8 cellular contexts compared by ENCODE assay signal in genomic region chr7:107563761-107564552, GRCh38. TPM values are rescaled to one million over a fixed set of nuclear protein-coding genes. Genes with fewer than 3 reads are reported as not detected.
DNase-seq lines count a peak whose midpoint lies in the region; ATAC-seq, FAIRE-seq and TF ChIP-seq lines count a peak whose summit lies in the region.

COG5 (minus strand) TSS chr7:107563920; CDS start chr7:107563896, 24 bp downstream.
DUS4L (plus strand) TSS chr7:107563971; CDS start chr7:107567071, 3,100 bp downstream.

- H3K27me3 ChIP-seq in adrenal gland: no peaks in the 10 kb centered on the region
- H3K27me3 ChIP-seq in heart right ventricle: no peaks in the 10 kb centered on the region
- H3K27me3 ChIP-seq in upper lobe of right lung: no peaks in the 10 kb centered on the region

- peak; percentile 92 for FAIRE-seq in GM12891 (lab: Jason Lieb, UNC)

- 0 to 1% (median 0%) methylated on average over 9 to 55 of the region's 55 CpGs for WGBS in adrenal gland, 4 donors
- 0 to 1% methylated on average over 55 of the region's 55 CpGs for WGBS in heart right ventricle, 2 donors

- ATAC-seq in HG02610 (IDR thresholded peaks at IDR 0.05; ENCODE audit: unreplicated experiment) (peak; percentile 90), heart right ventricle (peak; percentile 94 to 98 (median 96)), upper lobe of right lung (peak; percentile 96)

- peak within 1 kb of the TSS; percentile 84 to 98 (median 88) for H3K4me3 ChIP-seq in adrenal gland
- H3K4me3 ChIP-seq in heart right ventricle: peak within 1 kb of the TSS; percentile 68 to 99 (median 87)
- peak within 1 kb of the TSS; percentile 85 for H3K4me3 ChIP-seq in upper lobe of right lung

- no peaks in the 10 kb centered on the region for H3K9me3 Mint-ChIP-seq in progenitor cell of endocrine pancreas (ENCODE audit: low read depth)

- no peaks in the 10 kb centered on the region for H3K27me3 Mint-ChIP-seq in progenitor cell of endocrine pancreas

- H3K27ac ChIP-seq in adrenal gland (peak within 1 kb of the TSS; percentile 45 to 95 (median 94)), heart right ventricle (peak within 1 kb of the TSS; percentile 88 to 98 (median 94)), upper lobe of right lung (peak within 1 kb of the TSS; percentile 92)

- H3K4me3 Mint-ChIP-seq in progenitor cell of endocrine pancreas (ENCODE audit: low read depth): peak within 1 kb of the TSS; percentile 82

- H3K36me3 Mint-ChIP-seq in progenitor cell of endocrine pancreas (ENCODE audit: insufficient read depth): no peaks in the 10 kb centered on the region

- peaks cover 37% of the 10 kb centered on the region for H3K4me1 Mint-ChIP-seq in progenitor cell of endocrine pancreas (ENCODE audit: low read depth)

- no peaks in the 10 kb centered on the region for H3K9me3 ChIP-seq in adrenal gland (replicated peaks in 1 of 3)
- no peaks in the 10 kb centered on the region for H3K9me3 ChIP-seq in heart right ventricle
- H3K9me3 ChIP-seq in upper lobe of right lung: no peaks in the 10 kb centered on the region

- TF ChIP-seq CTCF in adrenal gland (IDR thresholded peaks at IDR 0.05) (no peak), heart right ventricle (IDR thresholded peaks at IDR 0.05) (peak in 1 of 9 donors; percentile 3), progenitor cell of endocrine pancreas (IDR thresholded peaks at IDR 0.05; ENCODE audit: unreplicated experiment) (no peak), upper lobe of right lung (IDR thresholded peaks at IDR 0.05) (no peak)

- H3K27ac Mint-ChIP-seq in progenitor cell of endocrine pancreas: peak within 1 kb of the TSS; percentile 92

- intact Hi-C loops in adrenal gland (cut with DNase I) (no loop called here), heart right ventricle (cut with DNase I) (loop anchor here in 3 of 10 donors (2.0 to 5.0 kb wide), 3 partner anchors 15 to 92 kb away; partner anchors contain the start of gene GPR22 (in 1 of the 3)), upper lobe of right lung (cut with DNase I) (no loop called here)

- no peaks in the 10 kb centered on the region for H3K36me3 ChIP-seq in adrenal gland (replicated peaks in 1 of 2)
- H3K36me3 ChIP-seq in heart right ventricle: peaks cover 0 to 7% (median 0%) of the 10 kb centered on the region in 9 donors
- no peaks in the 10 kb centered on the region for H3K36me3 ChIP-seq in upper lobe of right lung

- peaks cover 0 to 37% of the 10 kb centered on the region in 2 donors for H3K4me1 ChIP-seq in adrenal gland (replicated peaks in 1 of 2)
- peaks cover 0 to 57% (median 49%) of the 10 kb centered on the region in 9 donors for H3K4me1 ChIP-seq in heart right ventricle
- H3K4me1 ChIP-seq in upper lobe of right lung: peaks cover 38% of the 10 kb centered on the region

- TF ChIP-seq POLR2A in GM12891 (IDR thresholded peaks at IDR 0.05; ENCODE audit: low read depth, low read length) (peak; percentile 90), adrenal gland (IDR thresholded peaks at IDR 0.05) (peak; percentile 46 to 74)

- DNase-seq in GM12891 (ENCODE audit: insufficient read length, low spot score) (peak; percentile 77), NCI-H1092 (lab: John Stamatoyannopoulos, UW) (peak; percentile 83), T-helper 1 cell (peak; percentile 61 to 85 (median 81)), adrenal gland (peak; percentile 79 to 91 (median 83)), heart right ventricle (peak; percentile 85 to 86), progenitor cell of endocrine pancreas (ENCODE audit: low spot score, unreplicated experiment) (peak; percentile 68), upper lobe of right lung (peak; percentile 92)

TF ChIP-seq in GM12891, 5 proteins besides CTCF, POLR2A, EP300 and RAD21:
- no peak for TF ChIP-seq PAX5 (IDR thresholded peaks at IDR 0.05; ENCODE audit: insufficient read depth, low read length, severe bottlenecking)
- TF ChIP-seq TAF1 (IDR thresholded peaks at IDR 0.05; ENCODE audit: low read depth, low read length): peak; percentile 79; the same call in 1 of the 2 replicates
- TF ChIP-seq POLR2AphosphoS5 (IDR thresholded peaks at IDR 0.05; ENCODE audit: low read depth, low read length): peak; percentile 74
- no peak for TF ChIP-seq SPI1 (IDR thresholded peaks at IDR 0.05; ENCODE audit: low read depth, low read length)
- peak; percentile 66 for TF ChIP-seq POU2F2 (IDR thresholded peaks at IDR 0.05; ENCODE audit: low read depth, low read length)
TF ChIP-seq in GM12891: peak in this region for 3.

RNA-seq across cellular contexts. Expression of gene COG5, which starts in this region (rescaled TPM):
- polyA plus RNA-seq in GM12891 (2012; ENCODE audit: low read depth, missing spikeins): 8.4 TPM
- total RNA-seq in adrenal gland (10 to 100 TPM; 12.3 to 43.8 (median 32.8) TPM), heart right ventricle (10 to 100 TPM; 44.2 to 65.8 (median 53.0) TPM), progenitor cell of endocrine pancreas (49.0 and 49.5 TPM in 2 replicates), upper lobe of right lung (39.6 TPM)
- polyA plus RNA-seq in adrenal gland (10 to 100 TPM in 1 of 3 donors, 1 to 10 TPM in 2; 4.4 to 38.9 (median 5.8) TPM), heart right ventricle (10 to 100 TPM in 1 of 2 donors, 1 to 10 TPM in 1; 8.4 to 14.7 TPM)

RNA-seq across cellular contexts. Expression of gene DUS4L, which starts in this region (rescaled TPM):
- polyA plus RNA-seq in GM12891 (2012; ENCODE audit: low read depth, missing spikeins): 6.6 TPM
- 10 to 100 TPM in 1 of 8 donors, 1 to 10 TPM in 7; 4.3 to 11.8 (median 6.8) TPM for total RNA-seq in adrenal gland
- polyA plus RNA-seq in adrenal gland: 10 to 100 TPM in 1 of 3 donors, 1 to 10 TPM in 2; 4.2 to 10.1 (median 4.8) TPM
- total RNA-seq in heart right ventricle: 10 to 100 TPM in 2 of 10 donors, 1 to 10 TPM in 8; 6.6 to 10.6 (median 9.0) TPM
- polyA plus RNA-seq in heart right ventricle: 1 to 10 TPM; 3.0 to 5.7 TPM
- total RNA-seq in progenitor cell of endocrine pancreas: 11.4 and 16.8 TPM in 2 replicates
- 5.2 TPM for total RNA-seq in upper lobe of right lung

Comparison
In these comparisons a context has a peak if more than half of its experiments do, and no peak if none do; other contexts are left out.
1. Peak in every context shown above with its lines: DNase-seq, ATAC-seq, H3K4me3 ChIP-seq and H3K27ac ChIP-seq.